ENCODE assay signal across 12 cellular contexts in genomic region chr11:130087294-130087926, GRCh38. TPM values are rescaled to one million over a fixed set of nuclear protein-coding genes. Genes with fewer than 3 reads are reported as not detected.
A peak's percentile ranks its signal among the peaks of the same experiment; 100 is the strongest.
DNase-seq lines count a peak whose midpoint lies in the region; ATAC-seq lines count a peak whose summit lies in the region.
"Had no signal": no experiment of that assay in that cellular context is flagged by ENCODE, and none has a peak within 500 bp of the region (broad histone marks: within the 10 kb centered on the region; RNA-seq: fewer than 3 reads in every experiment).

No MANE protein-coding gene starts in this region.

- H3K4me3 Mint-ChIP-seq in CD4-positive, CD25-positive, alpha-beta regulatory T cell = peak overlapping the region; percentile 6 to 71 (median 36)
- H3K4me3 Mint-ChIP-seq: T-helper 2 cell treated with Interferon-gamma antibody and Interleukin-4, amounts not matched to agents 5 μg/mL and 100 μg/mL, for 36 hours had no signal

- no peaks in the 10 kb centered on the region for H3K27me3 ChIP-seq in CD4-positive, CD25-positive, alpha-beta regulatory T cell (ENCODE audit: control insufficient read depth, insufficient read depth, low read length)
- no peaks in the 10 kb centered on the region for H3K27me3 ChIP-seq in iPS-20b (ENCODE audit: insufficient read depth, low read length)

- H3K4me1 Mint-ChIP-seq in CD4-positive, CD25-positive, alpha-beta regulatory T cell = peaks cover 22 to 49% (median 36%) of the 10 kb centered on the region in 4 donors

- ATAC-seq in CD4-positive, CD25-positive, alpha-beta regulatory T cell (ENCODE audit: low read depth in 2 of 2) = peak in 1 of 2 donors; percentile 52
- ATAC-seq in GM21390 (IDR thresholded peaks at IDR 0.05; ENCODE audit: unreplicated experiment) (peak; percentile 65), HG03571 (IDR thresholded peaks at IDR 0.05; ENCODE audit: unreplicated experiment) (peak; percentile 99)

- peak overlapping the region; percentile 29; the same call in 1 of the 2 replicates for H3K9ac ChIP-seq in iPS-20b (ENCODE audit: low read depth, low read length)

- peak overlapping the region; percentile 8 for H3K27ac ChIP-seq in CD4-positive, CD25-positive, alpha-beta regulatory T cell (ENCODE audit: insufficient read depth, low read length, poor library complexity, severe bottlenecking)
- no peak overlapping the region for H3K27ac ChIP-seq in iPS-20b (ENCODE audit: low read length)

- peaks cover 12% of the 10 kb centered on the region for H3K36me3 Mint-ChIP-seq in CD4-positive, CD25-positive, alpha-beta regulatory T cell

- no peaks in the 10 kb centered on the region for H3K9me3 Mint-ChIP-seq in CD4-positive, CD25-positive, alpha-beta regulatory T cell
- H3K9me3 Mint-ChIP-seq: T-helper 2 cell treated with Interferon-gamma antibody and Interleukin-4, amounts not matched to agents 5 μg/mL and 100 μg/mL, for 36 hours had no signal

- no peaks in the 10 kb centered on the region for H3K27me3 Mint-ChIP-seq in CD4-positive, CD25-positive, alpha-beta regulatory T cell

- peak overlapping the region in 1 of 3 donors; percentile 16 for H3K27ac Mint-ChIP-seq in CD4-positive, CD25-positive, alpha-beta regulatory T cell
- H3K27ac Mint-ChIP-seq: T-helper 2 cell treated with Interferon-gamma antibody and Interleukin-4, amounts not matched to agents 5 μg/mL and 100 μg/mL, for 36 hours had no signal

- H3K36me3 ChIP-seq in CD4-positive, CD25-positive, alpha-beta regulatory T cell (ENCODE audit: control insufficient read depth, insufficient read depth, low read length) = no peaks in the 10 kb centered on the region
- H3K36me3 ChIP-seq in iPS-20b (ENCODE audit: insufficient read depth, low read depth, low read length) = peaks cover 3% of the 10 kb centered on the region; the same call in 1 of the 2 replicates

- DNase-seq in CD4-positive, CD25-positive, alpha-beta regulatory T cell = peak in 1 of 3 donors; percentile 46
- no peak for DNase-seq in SHP77 treated with DMSO at 0.1 percent for 48 hours (lab: John Stamatoyannopoulos, UW)
- DNase-seq in GM19238 (ENCODE audit: insufficient read length, low spot score) = no peak
- DNase-seq in COLO668 (lab: John Stamatoyannopoulos, UW; ENCODE audit: unreplicated experiment) = no peak
- DNase-seq in activated effector memory CD4-positive, alpha-beta T cell treated with Interleukin-2 at 50 U/mL for 16 hours = no peak
- DNase-seq: head of caudate nucleus, mammary epithelial cell, NCI-H1417 treated with DMSO at 0.1 percent for 48 hours had no signal

- H3K4me1 ChIP-seq in CD4-positive, CD25-positive, alpha-beta regulatory T cell (ENCODE audit: control insufficient read depth, insufficient read depth, low read length, poor library complexity, severe bottlenecking) = peaks cover 18% of the 10 kb centered on the region
- peaks cover 29% of the 10 kb centered on the region for H3K4me1 ChIP-seq in iPS-20b (ENCODE audit: insufficient read depth, low read length)

- no peaks in the 10 kb centered on the region for H3K9me3 ChIP-seq in CD4-positive, CD25-positive, alpha-beta regulatory T cell (ENCODE audit: control insufficient read depth in 2 of 2, low read length in 2 of 2)
- no peaks in the 10 kb centered on the region; the same call in 1 of the 2 replicates for H3K9me3 ChIP-seq in iPS-20b (ENCODE audit: insufficient read depth, low read depth, low read length)

- H3K4me3 ChIP-seq in CD4-positive, CD25-positive, alpha-beta regulatory T cell (ENCODE audit: low read depth, low read length) = peak overlapping the region; percentile 27
- H3K4me3 ChIP-seq in iPS-20b (ENCODE audit: low read length) = peak overlapping the region; percentile 17; the same call in 1 of the 2 replicates

RNA-seq across cellular contexts. Expression of gene APLP2, which starts 17.7 kb away (rescaled TPM):
- 53.3 TPM for total RNA-seq in CD4-positive, CD25-positive, alpha-beta regulatory T cell
- 10 to 100 TPM; 72.7 to 86.6 (median 78.1) TPM for polyA plus RNA-seq in CD4-positive, CD25-positive, alpha-beta regulatory T cell
